8 cellular contexts compared by ENCODE assay signal in the genomic region with DNA sequence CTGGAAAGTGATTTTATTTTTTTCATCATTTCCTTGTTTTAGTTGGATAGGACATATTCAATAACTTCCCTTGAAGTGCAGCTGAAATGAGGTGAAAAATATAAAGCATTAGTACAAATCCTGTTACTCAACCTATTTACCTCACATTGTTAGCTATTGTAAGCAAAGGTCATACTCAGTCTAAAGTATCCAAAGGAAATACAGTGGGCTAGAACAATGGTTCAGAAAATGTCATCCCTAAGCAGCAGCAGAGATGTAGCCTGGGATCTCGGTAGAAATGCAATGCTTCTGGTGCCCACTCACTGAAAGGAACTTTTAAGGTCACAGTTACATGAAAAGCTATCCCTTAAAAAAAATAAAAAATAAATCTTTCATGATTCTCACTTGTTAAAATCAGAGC.
"Had no signal": no experiment of that assay in that cellular context is flagged by ENCODE, and none has a peak within 500 bp of the region (broad histone marks: within the 10 kb centered on the region; RNA-seq: fewer than 3 reads in every experiment).

No MANE protein-coding gene starts in this region.

- FAIRE-seq: G401.6, GM12878, GM12891, GM12892, GM18507, GM19239 had no signal

- ATAC-seq: GM12878 had no signal

- H3K4me3 ChIP-seq: GM12878 had no signal

- DNase-seq: GDM1, GF-D8 had no signal
